In genomic region chr4:184600982-184601381, GRCh38 we compare ENCODE assay signal across 8 cellular contexts. TPM values are rescaled to one million over a fixed set of nuclear protein-coding genes. Genes with fewer than 3 reads are reported as not detected.
A peak's percentile ranks its signal among the peaks of the same experiment; 100 is the strongest.
DNase-seq lines count a peak whose midpoint lies in the region; ATAC-seq and TF ChIP-seq lines count a peak whose summit lies in the region.
"Not testable (repeated sequence)": the region's sequence is repeated elsewhere in the genome, so short reads cannot be mapped to it uniquely, and the experiment has no call there.

No MANE protein-coding gene starts in this region.

- POLR2A ChIA-PET in T-cell (lab: Charles Lee): not testable (repeated sequence)
- POLR2A ChIA-PET in naive thymus-derived CD4-positive, alpha-beta T cell (lab: Charles Lee): interaction anchor here (0.6 to 1.1 kb wide), 2 partner anchors 49 to 334 kb away, joined by 3 to 4 read pairs; partner anchors contain the start of genes CASP3 and PRIMPOL

- not testable (repeated sequence) for H3K27ac ChIP-seq in DND-41 (ENCODE audit: low read length); naive thymus-derived CD4-positive, alpha-beta T cell (ENCODE audit: low read depth, low read length)

- not testable (repeated sequence) for H3K36me3 ChIP-seq in DND-41 (ENCODE audit: insufficient read depth, low read length); naive thymus-derived CD4-positive, alpha-beta T cell (ENCODE audit: control insufficient read depth in 2 of 3, insufficient read depth in 3 of 3, low read length in 3 of 3)

- intact Hi-C loops in activated CD4-positive, alpha-beta T cell treated with anti-CD3 and anti-CD28 coated beads, Interleukin-2, amount 10 ng/mL, durations not matched to agents 24 days and 14 days (cut with micrococcal nuclease); activated T-helper 2 cell treated with anti-CD3 and anti-CD28 coated beads, Interferon-gamma antibody, Interleukin-2, Interleukin-4, amounts not matched to agents 10 μg/mL and 5 μg/mL and 100 μg/mL, durations not matched to agents 14 hours and 24 hours and 36 hours (cut with micrococcal nuclease); naive thymus-derived CD4-positive, alpha-beta T cell (cut with micrococcal nuclease): not testable (repeated sequence)

- DNase-seq in DND-41 (peak; percentile 82), T-cell (peak in 15 of 34 experiments; percentile 1 to 33 (median 6))
- DNase-seq in activated CD4-positive, alpha-beta T cell treated with anti-CD3 and anti-CD28 coated beads, Interleukin-2, amount 10 ng/mL, durations not matched to agents 24 days and 14 days: peak; percentile 66
- peak; percentile 62 for DNase-seq in activated CD8-positive, alpha-beta memory T cell treated with anti-CD3 and anti-CD28 coated beads for 24 hours
- peak; percentile 10 for DNase-seq in activated T-helper 2 cell treated with anti-CD3 and anti-CD28 coated beads, Interferon-gamma antibody, Interleukin-2, Interleukin-4, amounts not matched to agents 10 μg/mL and 5 μg/mL and 100 μg/mL, durations not matched to agents 14 hours and 24 hours and 36 hours (ENCODE audit: low spot score)
- not testable (repeated sequence) for DNase-seq in activated naive CD8-positive, alpha-beta T cell treated with anti-CD3 and anti-CD28 coated beads for 36 hours
- DNase-seq in naive thymus-derived CD4-positive, alpha-beta T cell: peak in 4 of 9 donors; percentile 8 to 37 (median 18)
- DNase-seq in stimulated activated naive CD8-positive, alpha-beta T cell treated with anti-CD3 and anti-CD28 coated beads, Interleukin-15, amount 100 ng/mL, for 72 hours: peak; percentile 17 to 23

- peak overlapping the region in 1 of 2 donors; percentile 39 for H3K27ac Mint-ChIP-seq in T-cell
- H3K27ac Mint-ChIP-seq in activated CD4-positive, alpha-beta T cell treated with anti-CD3 and anti-CD28 coated beads, Interleukin-2, amount 10 ng/mL, durations not matched to agents 24 days and 14 days: peak overlapping the region; percentile 48
- H3K27ac Mint-ChIP-seq in activated T-helper 2 cell treated with anti-CD3 and anti-CD28 coated beads, Interferon-gamma antibody, Interleukin-2, Interleukin-4, amounts not matched to agents 10 μg/mL and 5 μg/mL and 100 μg/mL, durations not matched to agents 14 hours and 24 hours and 36 hours: not testable (repeated sequence)
- H3K27ac Mint-ChIP-seq in activated naive CD8-positive, alpha-beta T cell treated with anti-CD3 and anti-CD28 coated beads for 36 hours: peak overlapping the region; percentile 29
- peak overlapping the region in 5 of 9 donors; percentile 28 to 70 (median 34) for H3K27ac Mint-ChIP-seq in naive thymus-derived CD4-positive, alpha-beta T cell
- peak overlapping the region in 1 of 2 donors; percentile 69 for H3K27ac Mint-ChIP-seq in stimulated activated naive CD8-positive, alpha-beta T cell treated with anti-CD3 and anti-CD28 coated beads, Interleukin-15, amount 100 ng/mL, for 72 hours

- H3K9me3 ChIP-seq in DND-41 (ENCODE audit: insufficient read depth, low read length, severe bottlenecking); naive thymus-derived CD4-positive, alpha-beta T cell (ENCODE audit: control insufficient read depth in 2 of 3, low read length in 3 of 3): not testable (repeated sequence)

- peaks cover 15 to 28% (median 16%) of the 10 kb centered on the region in 3 donors for H3K9me3 Mint-ChIP-seq in T-cell
- peaks cover 31% of the 10 kb centered on the region for H3K9me3 Mint-ChIP-seq in activated CD4-positive, alpha-beta T cell treated with anti-CD3 and anti-CD28 coated beads, Interleukin-2, amount 10 ng/mL, durations not matched to agents 24 days and 14 days
- peaks cover 38% of the 10 kb centered on the region for H3K9me3 Mint-ChIP-seq in activated T-helper 2 cell treated with anti-CD3 and anti-CD28 coated beads, Interferon-gamma antibody, Interleukin-2, Interleukin-4, amounts not matched to agents 10 μg/mL and 5 μg/mL and 100 μg/mL, durations not matched to agents 14 hours and 24 hours and 36 hours
- peaks cover 22% of the 10 kb centered on the region for H3K9me3 Mint-ChIP-seq in activated naive CD8-positive, alpha-beta T cell treated with anti-CD3 and anti-CD28 coated beads for 36 hours
- peaks cover 0 to 37% (median 18%) of the 10 kb centered on the region in 11 donors for H3K9me3 Mint-ChIP-seq in naive thymus-derived CD4-positive, alpha-beta T cell
- peaks cover 17 to 34% of the 10 kb centered on the region in 2 donors for H3K9me3 Mint-ChIP-seq in stimulated activated naive CD8-positive, alpha-beta T cell treated with anti-CD3 and anti-CD28 coated beads, Interleukin-15, amount 100 ng/mL, for 72 hours

- peaks cover 11% of the 10 kb centered on the region for H3K36me3 Mint-ChIP-seq in T-cell
- H3K36me3 Mint-ChIP-seq in activated CD4-positive, alpha-beta T cell treated with anti-CD3 and anti-CD28 coated beads, Interleukin-2, amount 10 ng/mL, durations not matched to agents 24 days and 14 days (ENCODE audit: low read depth); activated T-helper 2 cell treated with anti-CD3 and anti-CD28 coated beads, Interferon-gamma antibody, Interleukin-2, Interleukin-4, amounts not matched to agents 10 μg/mL and 5 μg/mL and 100 μg/mL, durations not matched to agents 14 hours and 24 hours and 36 hours (ENCODE audit: low read depth); activated naive CD8-positive, alpha-beta T cell treated with anti-CD3 and anti-CD28 coated beads for 36 hours: not testable (repeated sequence)
- H3K36me3 Mint-ChIP-seq in naive thymus-derived CD4-positive, alpha-beta T cell: peaks cover 0 to 15% (median 3%) of the 10 kb centered on the region in 5 donors

- not testable (repeated sequence) for H3K27me3 ChIP-seq in DND-41 (ENCODE audit: insufficient read depth, low read length, poor library complexity); naive thymus-derived CD4-positive, alpha-beta T cell (ENCODE audit: control insufficient read depth in 2 of 2, insufficient read depth in 2 of 2, low read length in 2 of 2)

- not testable (repeated sequence) for H3K79me2 ChIP-seq in DND-41 (ENCODE audit: insufficient read depth, low read length)

- TF ChIP-seq CTCF in DND-41 (IDR thresholded peaks at IDR 0.05; ENCODE audit: borderline replicate concordance, extremely low read depth, low read length, poor library complexity, severe bottlenecking): not testable (repeated sequence)

- H2AFZ ChIP-seq in DND-41 (ENCODE audit: low read depth, low read length): peak overlapping the region; percentile 45; the same call in 1 of the 2 replicates

- H4K20me1 ChIP-seq in DND-41 (ENCODE audit: insufficient read depth, low read length): not testable (repeated sequence)

- not testable (repeated sequence) for H3K4me3 ChIP-seq in DND-41 (ENCODE audit: low read depth in 1 of 2, low read length in 2 of 2); naive thymus-derived CD4-positive, alpha-beta T cell (ENCODE audit: low read length)

- peak overlapping the region; percentile 33; the same call in 1 of the 2 replicates for H3K4me2 ChIP-seq in DND-41 (ENCODE audit: insufficient read depth, low read length)

- H3K4me1 Mint-ChIP-seq in T-cell: peaks cover 6 to 22% (median 19%) of the 10 kb centered on the region in 3 donors
- H3K4me1 Mint-ChIP-seq in activated CD4-positive, alpha-beta T cell treated with anti-CD3 and anti-CD28 coated beads, Interleukin-2, amount 10 ng/mL, durations not matched to agents 24 days and 14 days: peaks cover 11% of the 10 kb centered on the region
- H3K4me1 Mint-ChIP-seq in activated T-helper 2 cell treated with anti-CD3 and anti-CD28 coated beads, Interferon-gamma antibody, Interleukin-2, Interleukin-4, amounts not matched to agents 10 μg/mL and 5 μg/mL and 100 μg/mL, durations not matched to agents 14 hours and 24 hours and 36 hours (ENCODE audit: low read depth): peaks cover 15% of the 10 kb centered on the region
- peaks cover 23% of the 10 kb centered on the region for H3K4me1 Mint-ChIP-seq in activated naive CD8-positive, alpha-beta T cell treated with anti-CD3 and anti-CD28 coated beads for 36 hours
- peaks cover 4 to 20% (median 12%) of the 10 kb centered on the region in 7 donors for H3K4me1 Mint-ChIP-seq in naive thymus-derived CD4-positive, alpha-beta T cell
- H3K4me1 Mint-ChIP-seq in stimulated activated naive CD8-positive, alpha-beta T cell treated with anti-CD3 and anti-CD28 coated beads, Interleukin-15, amount 100 ng/mL, for 72 hours: peaks cover 40% of the 10 kb centered on the region

- peak overlapping the region in 1 of 3 donors; percentile 65 for H3K4me3 Mint-ChIP-seq in T-cell
- H3K4me3 Mint-ChIP-seq in activated CD4-positive, alpha-beta T cell treated with anti-CD3 and anti-CD28 coated beads, Interleukin-2, amount 10 ng/mL, durations not matched to agents 24 days and 14 days: peak overlapping the region; percentile 37
- H3K4me3 Mint-ChIP-seq in activated T-helper 2 cell treated with anti-CD3 and anti-CD28 coated beads, Interferon-gamma antibody, Interleukin-2, Interleukin-4, amounts not matched to agents 10 μg/mL and 5 μg/mL and 100 μg/mL, durations not matched to agents 14 hours and 24 hours and 36 hours (ENCODE audit: low read depth): not testable (repeated sequence)
- peak overlapping the region; percentile 47 for H3K4me3 Mint-ChIP-seq in activated naive CD8-positive, alpha-beta T cell treated with anti-CD3 and anti-CD28 coated beads for 36 hours
- H3K4me3 Mint-ChIP-seq in naive thymus-derived CD4-positive, alpha-beta T cell: peak overlapping the region in 9 of 10 donors; percentile 11 to 71 (median 49)
- peak overlapping the region; percentile 61 to 65 for H3K4me3 Mint-ChIP-seq in stimulated activated naive CD8-positive, alpha-beta T cell treated with anti-CD3 and anti-CD28 coated beads, Interleukin-15, amount 100 ng/mL, for 72 hours

- peak; percentile 98 for ATAC-seq in DND-41 (ENCODE audit: insufficient read depth, low read depth)
- peak in 3 of 4 experiments; percentile 49 to 82 (median 53) for ATAC-seq in T-cell (replicated peaks in 1 of 4)
- peak; percentile 42 for ATAC-seq in naive thymus-derived CD4-positive, alpha-beta T cell
- peak; percentile 84 for ATAC-seq in stimulated activated naive CD8-positive, alpha-beta T cell treated with anti-CD3 and anti-CD28 coated beads, Interleukin-15, amount 100 ng/mL, for 72 hours

- peaks cover 0 to 34% of the 10 kb centered on the region in 2 donors for H3K27me3 Mint-ChIP-seq in T-cell
- H3K27me3 Mint-ChIP-seq in activated CD4-positive, alpha-beta T cell treated with anti-CD3 and anti-CD28 coated beads, Interleukin-2, amount 10 ng/mL, durations not matched to agents 24 days and 14 days: peaks cover 16% of the 10 kb centered on the region
- not testable (repeated sequence) for H3K27me3 Mint-ChIP-seq in activated T-helper 2 cell treated with anti-CD3 and anti-CD28 coated beads, Interferon-gamma antibody, Interleukin-2, Interleukin-4, amounts not matched to agents 10 μg/mL and 5 μg/mL and 100 μg/mL, durations not matched to agents 14 hours and 24 hours and 36 hours (ENCODE audit: low read depth); activated naive CD8-positive, alpha-beta T cell treated with anti-CD3 and anti-CD28 coated beads for 36 hours
- H3K27me3 Mint-ChIP-seq in naive thymus-derived CD4-positive, alpha-beta T cell: peaks cover 0 to 35% (median 5%) of the 10 kb centered on the region in 5 donors
- peaks cover 27% of the 10 kb centered on the region for H3K27me3 Mint-ChIP-seq in stimulated activated naive CD8-positive, alpha-beta T cell treated with anti-CD3 and anti-CD28 coated beads, Interleukin-15, amount 100 ng/mL, for 72 hours

- not testable (repeated sequence) for H3K4me1 ChIP-seq in DND-41 (ENCODE audit: insufficient read depth, low read length); naive thymus-derived CD4-positive, alpha-beta T cell (ENCODE audit: control insufficient read depth in 2 of 2, insufficient read depth in 2 of 2, low read length in 2 of 2)

- CTCF ChIA-PET in T-cell (lab: Charles Lee); naive thymus-derived CD4-positive, alpha-beta T cell (lab: Charles Lee): not testable (repeated sequence)

- not testable (repeated sequence) for H3K9ac ChIP-seq in DND-41 (ENCODE audit: low read depth, low read length)

RNA-seq across cellular contexts. Expression of gene CASP3, which starts 48.3 kb away (rescaled TPM):
- total RNA-seq in T-cell: 10 to 100 TPM; 10.7 to 23.5 (median 19.9) TPM
- total RNA-seq in activated CD4-positive, alpha-beta T cell treated with anti-CD3 and anti-CD28 coated beads, Interleukin-2, amount 10 ng/mL, durations not matched to agents 24 days and 14 days: 84.8 and 89.8 TPM in 2 replicates
- 90.9 and 94.1 TPM in 2 replicates for total RNA-seq in activated T-helper 2 cell treated with anti-CD3 and anti-CD28 coated beads, Interferon-gamma antibody, Interleukin-2, Interleukin-4, amounts not matched to agents 10 μg/mL and 5 μg/mL and 100 μg/mL, durations not matched to agents 14 hours and 24 hours and 36 hours
- total RNA-seq in activated naive CD8-positive, alpha-beta T cell treated with anti-CD3 and anti-CD28 coated beads for 36 hours: 10 to 100 TPM; 72.0 to 72.2 TPM
- total RNA-seq in naive thymus-derived CD4-positive, alpha-beta T cell: 10 to 100 TPM; 12.4 to 73.4 (median 17.2) TPM
- polyA plus RNA-seq in naive thymus-derived CD4-positive, alpha-beta T cell: 1 to 10 TPM; 2.9 to 4.3 TPM

RNA-seq across cellular contexts. Expression of gene PRIMPOL, which starts 48.6 kb away (rescaled TPM):
- total RNA-seq in T-cell: 10 to 100 TPM; 11.6 to 14.8 (median 12.4) TPM
- 14.7 and 17.6 TPM in 2 replicates for total RNA-seq in activated CD4-positive, alpha-beta T cell treated with anti-CD3 and anti-CD28 coated beads, Interleukin-2, amount 10 ng/mL, durations not matched to agents 24 days and 14 days
- 16.2 and 17.6 TPM in 2 replicates for total RNA-seq in activated T-helper 2 cell treated with anti-CD3 and anti-CD28 coated beads, Interferon-gamma antibody, Interleukin-2, Interleukin-4, amounts not matched to agents 10 μg/mL and 5 μg/mL and 100 μg/mL, durations not matched to agents 14 hours and 24 hours and 36 hours
- 10 to 100 TPM; 17.7 to 18.1 TPM for total RNA-seq in activated naive CD8-positive, alpha-beta T cell treated with anti-CD3 and anti-CD28 coated beads for 36 hours
- 10 to 100 TPM; 12.1 to 19.3 (median 16.7) TPM for total RNA-seq in naive thymus-derived CD4-positive, alpha-beta T cell
- polyA plus RNA-seq in naive thymus-derived CD4-positive, alpha-beta T cell: 10 to 100 TPM; 12.3 to 16.5 TPM

Comparison
In these comparisons a context has a peak if more than half of its experiments do, and no peak if none do; other contexts are left out.
1. ATAC-seq: peak in every context shown above with its lines; median percentile 98 in DND-41; 84 in stimulated activated naive CD8-positive, alpha-beta T cell treated with anti-CD3 and anti-CD28 coated beads, Interleukin-15, amount 100 ng/mL, for 72 hours; 53 in T-cell; 42 in naive thymus-derived CD4-positive, alpha-beta T cell.